9 cellular contexts compared by ENCODE assay signal in the genomic region with DNA sequence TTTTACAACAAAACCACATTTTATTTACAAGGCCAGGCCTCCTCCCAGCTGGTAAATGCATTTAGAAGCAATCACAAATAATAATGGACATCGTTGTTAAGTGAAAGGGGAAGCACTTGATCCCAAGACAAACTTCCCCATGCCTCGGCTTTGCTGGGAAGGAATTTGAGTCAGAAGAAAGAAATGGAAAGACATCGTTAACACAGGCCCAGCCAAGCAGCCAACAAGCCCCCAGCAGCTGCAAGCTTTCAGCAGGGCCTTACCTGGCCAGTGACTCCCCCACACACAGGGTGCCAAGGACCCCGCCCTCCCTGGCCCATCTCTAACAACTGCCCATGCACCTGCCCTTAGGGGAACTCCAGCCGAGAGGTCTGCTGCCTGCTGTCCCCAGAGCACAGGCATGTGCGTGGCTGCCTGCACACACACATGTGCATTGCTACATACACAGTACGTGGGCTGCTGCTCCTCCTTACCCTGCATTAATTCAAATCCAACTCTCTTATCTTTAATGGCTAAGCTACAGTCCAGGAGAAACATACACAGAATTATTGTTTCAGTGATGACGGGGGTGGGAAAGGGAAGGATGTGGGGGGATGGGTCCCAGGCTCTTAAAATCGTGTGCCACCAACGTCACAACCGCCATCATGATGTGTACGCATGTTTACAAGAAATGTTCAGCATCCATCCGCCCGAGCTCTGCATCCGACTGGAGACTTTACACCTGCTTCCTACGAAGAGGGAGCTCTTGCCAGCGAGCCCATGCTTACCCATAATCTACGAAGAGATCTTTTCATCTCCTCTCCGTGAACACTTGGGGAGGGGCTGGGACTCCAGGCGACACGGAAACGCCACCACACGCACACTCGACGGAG. TPM values are rescaled to one million over a fixed set of nuclear protein-coding genes. Genes with fewer than 3 reads are reported as not detected.
DNase-seq lines count a peak whose midpoint lies in the region; ATAC-seq and TF ChIP-seq lines count a peak whose summit lies in the region.
"Had no signal": no experiment of that assay in that cellular context is flagged by ENCODE, and none has a peak within 500 bp of the region (broad histone marks: within the 10 kb centered on the region; RNA-seq: fewer than 3 reads in every experiment).

No MANE protein-coding gene starts in this region.

- H2BK15ac ChIP-seq in mesenchymal stem cell (ENCODE audit: low read depth, poor library complexity, severe bottlenecking), result no peak overlapping the region

- peaks cover 88% of the 10 kb centered on the region for H3K36me3 Mint-ChIP-seq in T-helper 2 cell treated with Interferon-gamma antibody and Interleukin-4, amounts not matched to agents 5 μg/mL and 100 μg/mL, for 36 hours (ENCODE audit: low read depth)
- peaks cover 9% of the 10 kb centered on the region for H3K36me3 Mint-ChIP-seq in activated naive CD4-positive, alpha-beta T cell treated with anti-CD3 and anti-CD28 coated beads, Interleukin-2, amount 50 U/mL, for 24 hours
- no peaks in the 10 kb centered on the region for H3K36me3 Mint-ChIP-seq in natural killer cell treated with Interleukin-12 subunit alpha and Interleukin-12 subunit beta and Interleukin-15 and Interleukin-18, amount 100 ng/mL, for 72 hours

- H2BK120ac ChIP-seq in mesenchymal stem cell (ENCODE audit: low read depth, low read length), result no peak overlapping the region

- no peaks in the 10 kb centered on the region for H3K27me3 Mint-ChIP-seq in T-helper 2 cell treated with Interferon-gamma antibody and Interleukin-4, amounts not matched to agents 5 μg/mL and 100 μg/mL, for 36 hours (ENCODE audit: low read depth)
- no peaks in the 10 kb centered on the region for H3K27me3 Mint-ChIP-seq in activated naive CD4-positive, alpha-beta T cell treated with anti-CD3 and anti-CD28 coated beads, Interleukin-2, amount 50 U/mL, for 24 hours
- no peaks in the 10 kb centered on the region for H3K27me3 Mint-ChIP-seq in natural killer cell treated with Interleukin-12 subunit alpha and Interleukin-12 subunit beta and Interleukin-15 and Interleukin-18, amount 100 ng/mL, for 72 hours

- WGBS in mesenchymal stem cell, result 59% methylated on average over 18 of the region's 25 CpGs

- no peak overlapping the region for H3K9ac ChIP-seq in mesenchymal stem cell (ENCODE audit: low read length)

- DNase-seq in CD1c-positive myeloid dendritic cell (ENCODE audit: extremely low spot score), result peak; percentile 36
- DNase-seq in T-helper 2 cell treated with Interferon-gamma antibody and Interleukin-4, amounts not matched to agents 5 μg/mL and 100 μg/mL, for 36 hours (ENCODE audit: low spot score), result peak; percentile 77
- DNase-seq in natural killer cell treated with Interleukin-12 subunit alpha and Interleukin-12 subunit beta and Interleukin-15 and Interleukin-18, amount 100 ng/mL, for 72 hours (ENCODE audit: low spot score), result no peak
- DNase-seq in mesenchymal stem cell, result no peak
- no peak for DNase-seq in KBM-7
- no peak for DNase-seq in HEK293T (ENCODE audit: extremely low spot score)
- DNase-seq: AML-193 had no signal

- CTCF ChIA-PET in HEK293T (lab: Yijun Ruan, JAX), result interaction anchor here (0.6 to 1.3 kb wide), 5 partner anchors 10 to 140 kb away, joined by 3 to 5 read pairs (median 3); a partner anchor contains a TSS

- no peak overlapping the region for H2BK12ac ChIP-seq in mesenchymal stem cell (ENCODE audit: low read length in 2 of 2)

- no peaks in the 10 kb centered on the region for H3K4me1 ChIP-seq in mesenchymal stem cell (ENCODE audit: control insufficient read depth, insufficient read depth, low read depth, low read length)

- no peak overlapping the region for H4K8ac ChIP-seq in mesenchymal stem cell (ENCODE audit: low read length)

- H3K36me3 ChIP-seq in mesenchymal stem cell (ENCODE audit: control insufficient read depth in 1 of 2, insufficient read depth in 2 of 2, low read depth in 1 of 2, low read length in 2 of 2), result no peaks in the 10 kb centered on the region

- no peak overlapping the region for H3K14ac ChIP-seq in mesenchymal stem cell (ENCODE audit: low read length in 2 of 2)

- no peaks in the 10 kb centered on the region for H3K9me3 ChIP-seq in mesenchymal stem cell (ENCODE audit: control insufficient read depth, low read length)

- H3K4me3 ChIP-seq in mesenchymal stem cell (ENCODE audit: insufficient read depth in 1 of 2, low read depth in 1 of 2, low read length in 2 of 2), result no peak overlapping the region

- POLR2A ChIA-PET in HEK293T (lab: Yijun Ruan, JAX), result interaction anchor here (0.6 to 4.2 kb wide), 4 partner anchors 8 to 35 kb away, joined by 3 to 21 read pairs (median 4); no protein-coding TSS in a partner anchor

- H3K4me2 ChIP-seq in mesenchymal stem cell (ENCODE audit: low read length, poor library complexity, severe bottlenecking), result no peak overlapping the region

- peaks cover 87% of the 10 kb centered on the region for H3K4me1 Mint-ChIP-seq in T-helper 2 cell treated with Interferon-gamma antibody and Interleukin-4, amounts not matched to agents 5 μg/mL and 100 μg/mL, for 36 hours (ENCODE audit: low read depth)
- peaks cover 98% of the 10 kb centered on the region for H3K4me1 Mint-ChIP-seq in activated naive CD4-positive, alpha-beta T cell treated with anti-CD3 and anti-CD28 coated beads, Interleukin-2, amount 50 U/mL, for 24 hours
- peaks cover 79 to 90% of the 10 kb centered on the region in 2 donors for H3K4me1 Mint-ChIP-seq in natural killer cell treated with Interleukin-12 subunit alpha and Interleukin-12 subunit beta and Interleukin-15 and Interleukin-18, amount 100 ng/mL, for 72 hours (ENCODE audit: low read depth in 2 of 2)

- no peak overlapping the region for H3K4ac ChIP-seq in mesenchymal stem cell (ENCODE audit: low read depth in 1 of 2, low read length in 2 of 2)

- H3K27ac ChIP-seq in mesenchymal stem cell (ENCODE audit: low read length, poor library complexity, severe bottlenecking), result no peak overlapping the region

- H3K27ac Mint-ChIP-seq in T-helper 2 cell treated with Interferon-gamma antibody and Interleukin-4, amounts not matched to agents 5 μg/mL and 100 μg/mL, for 36 hours, result peak overlapping the region; percentile 99
- peak overlapping the region; percentile 98 for H3K27ac Mint-ChIP-seq in activated naive CD4-positive, alpha-beta T cell treated with anti-CD3 and anti-CD28 coated beads, Interleukin-2, amount 50 U/mL, for 24 hours
- peak overlapping the region; percentile 94 to 98 for H3K27ac Mint-ChIP-seq in natural killer cell treated with Interleukin-12 subunit alpha and Interleukin-12 subunit beta and Interleukin-15 and Interleukin-18, amount 100 ng/mL, for 72 hours

- H2AFZ ChIP-seq in mesenchymal stem cell (ENCODE audit: low read depth, low read length), result no peak overlapping the region

- H4K91ac ChIP-seq in mesenchymal stem cell (ENCODE audit: low read length), result no peak overlapping the region

- no peak overlapping the region for H3K23ac ChIP-seq in mesenchymal stem cell (ENCODE audit: low read length in 2 of 2)

- peaks cover 66 to 69% of the 10 kb centered on the region in 2 experiments for H3K27me3 ChIP-seq in mesenchymal stem cell (ENCODE audit: control insufficient read depth in 1 of 2, insufficient read depth in 1 of 2, low read length in 2 of 2)

- peak overlapping the region; percentile 96 for H3K4me3 Mint-ChIP-seq in T-helper 2 cell treated with Interferon-gamma antibody and Interleukin-4, amounts not matched to agents 5 μg/mL and 100 μg/mL, for 36 hours
- peak overlapping the region; percentile 94 for H3K4me3 Mint-ChIP-seq in activated naive CD4-positive, alpha-beta T cell treated with anti-CD3 and anti-CD28 coated beads, Interleukin-2, amount 50 U/mL, for 24 hours
- H3K4me3 Mint-ChIP-seq in natural killer cell treated with Interleukin-12 subunit alpha and Interleukin-12 subunit beta and Interleukin-15 and Interleukin-18, amount 100 ng/mL, for 72 hours, result peak overlapping the region; percentile 87

- peak; percentile 57 to 60 for ATAC-seq in natural killer cell treated with Interleukin-12 subunit alpha and Interleukin-12 subunit beta and Interleukin-15 and Interleukin-18, amount 100 ng/mL, for 72 hours
- ATAC-seq in GM21381 (IDR thresholded peaks at IDR 0.05; ENCODE audit: unreplicated experiment), result no peak

- no peaks in the 10 kb centered on the region for H3K9me3 Mint-ChIP-seq in T-helper 2 cell treated with Interferon-gamma antibody and Interleukin-4, amounts not matched to agents 5 μg/mL and 100 μg/mL, for 36 hours
- H3K9me3 Mint-ChIP-seq in activated naive CD4-positive, alpha-beta T cell treated with anti-CD3 and anti-CD28 coated beads, Interleukin-2, amount 50 U/mL, for 24 hours, result no peaks in the 10 kb centered on the region
- no peaks in the 10 kb centered on the region for H3K9me3 Mint-ChIP-seq in natural killer cell treated with Interleukin-12 subunit alpha and Interleukin-12 subunit beta and Interleukin-15 and Interleukin-18, amount 100 ng/mL, for 72 hours

- in situ Hi-C loops in KBM-7 (cut with MboI; ENCODE audit: low pct_unique_long_range_greater_than_20kb, low sequenced_read_pairs), result no loop called here

- H3K79me1 ChIP-seq in mesenchymal stem cell (replicated peaks; ENCODE audit: low read length, poor library complexity, severe bottlenecking), result no peaks in the 10 kb centered on the region

- no peak overlapping the region for H2BK5ac ChIP-seq in mesenchymal stem cell (ENCODE audit: low read depth, low read length, poor library complexity, severe bottlenecking)

- H2AK5ac ChIP-seq in mesenchymal stem cell (ENCODE audit: low read length, severe bottlenecking), result no peak overlapping the region

- no peak overlapping the region for H3K18ac ChIP-seq in mesenchymal stem cell (ENCODE audit: low read depth in 1 of 2, low read length in 2 of 2)

TF ChIP-seq in HEK293T, 16 proteins besides CTCF, POLR2A, EP300 and RAD21:
- TF ChIP-seq SUZ12 (IDR thresholded peaks at IDR 0.05) (no peak), LEF1 (IDR thresholded peaks at IDR 0.05; ENCODE audit: borderline replicate concordance) (no peak), HDGF (IDR thresholded peaks at IDR 0.05; ENCODE audit: borderline replicate concordance) (no peak), ARNT (IDR thresholded peaks at IDR 0.05) (no peak), CTBP1 (IDR thresholded peaks at IDR 0.05; ENCODE audit: borderline replicate concordance) (no peak), FOXK2 (IDR thresholded peaks at IDR 0.05) (no peak), ZNF384 (IDR thresholded peaks at IDR 0.05) (no peak)
- TF ChIP-seq, protein P1, sequence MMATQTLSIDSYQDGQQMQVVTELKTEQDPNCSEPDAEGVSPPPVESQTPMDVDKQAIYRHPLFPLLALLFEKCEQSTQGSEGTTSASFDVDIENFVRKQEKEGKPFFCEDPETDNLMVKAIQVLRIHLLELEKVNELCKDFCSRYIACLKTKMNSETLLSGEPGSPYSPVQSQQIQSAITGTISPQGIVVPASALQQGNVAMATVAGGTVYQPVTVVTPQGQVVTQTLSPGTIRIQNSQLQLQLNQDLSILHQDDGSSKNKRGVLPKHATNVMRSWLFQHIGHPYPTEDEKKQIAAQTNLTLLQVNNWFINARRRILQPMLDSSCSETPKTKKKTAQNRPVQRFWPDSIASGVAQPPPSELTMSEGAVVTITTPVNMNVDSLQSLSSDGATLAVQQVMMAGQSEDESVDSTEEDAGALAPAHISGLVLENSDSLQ (IDR thresholded peaks at IDR 0.05), result no peak

RNA-seq across cellular contexts. Expression of a gene that starts 9.8 kb away (rescaled TPM):
- 10 to 100 TPM; 12.9 to 27.6 TPM for total RNA-seq in natural killer cell treated with Interleukin-12 subunit alpha and Interleukin-12 subunit beta and Interleukin-15 and Interleukin-18, amount 100 ng/mL, for 72 hours
- not detected for polyA plus RNA-seq in mesenchymal stem cell (2013, experiment 1 of 2)
- not detected for polyA plus RNA-seq in mesenchymal stem cell (2013, experiment 2 of 2)

Comparison
In these comparisons a context has a peak if more than half of its experiments do, and no peak if none do; other contexts are left out.
1. DNase-seq: peak in CD1c-positive myeloid dendritic cell (single experiment) and T-helper 2 cell treated with Interferon-gamma antibody and Interleukin-4, amounts not matched to agents 5 μg/mL and 100 μg/mL, for 36 hours (single experiment); none in natural killer cell treated with Interleukin-12 subunit alpha and Interleukin-12 subunit beta and Interleukin-15 and Interleukin-18, amount 100 ng/mL, for 72 hours (single experiment), mesenchymal stem cell (single experiment), KBM-7 (single experiment) and HEK293T (single experiment).
2. Peak in every context shown above with its lines, with median percentiles within 50 percentile points of each other: H3K27ac Mint-ChIP-seq and H3K4me3 Mint-ChIP-seq.